In genomic region chr12:51904951-51905471, GRCh38 we compare ENCODE assay signal across 1 cellular context.
TF ChIP-seq lines count a peak whose summit lies in the region.

No MANE protein-coding gene starts in this region.

TF ChIP-seq in K562, 482 proteins besides CTCF, POLR2A, EP300 and RAD21:
- TF ChIP-seq HEY1 (CRISPR knock-in tag; IDR thresholded peaks at IDR 0.05; ENCODE audit: borderline replicate concordance) (no peak), PKNOX1 (IDR thresholded peaks at IDR 0.05) (no peak), ESRRA (IDR thresholded peaks at IDR 0.05; ENCODE audit: borderline replicate concordance, low read depth) (peak; percentile 13; the same call in 1 of the 2 replicates), POLR2B (IDR thresholded peaks at IDR 0.05; ENCODE audit: low read depth, partially characterized antibody) (no peak), ZNF124 (CRISPR knock-in tag; IDR thresholded peaks at IDR 0.05) (no peak), CTCFL (IDR thresholded peaks at IDR 0.05; ENCODE audit: borderline replicate concordance, insufficient read depth, low read depth, low read length, poor library complexity, severe bottlenecking) (no peak), ARID1B (IDR thresholded peaks at IDR 0.05) (no peak; the same call in 1 of the 2 replicates), ZNF512 (tag; IDR thresholded peaks at IDR 0.05) (no peak), HDAC6 (IDR thresholded peaks at IDR 0.05; ENCODE audit: low read depth, low read length) (no peak), MYC (IDR thresholded peaks at IDR 0.05; ENCODE audit: low read depth, low read length) (no peak), MYC (CRISPR knock-in tag; IDR thresholded peaks at IDR 0.05; ENCODE audit: borderline replicate concordance, low read depth) (no peak), ETV1 (tag; conservative IDR thresholded peaks at IDR 0.05; ENCODE audit: low read depth) (0 out of 2 replicates have a peak, but pooled peaks have one; percentile 24), ZNF408 (CRISPR knock-in tag; IDR thresholded peaks at IDR 0.05; ENCODE audit: low read depth) (no peak), ARHGAP35 (IDR thresholded peaks at IDR 0.05; ENCODE audit: partially characterized antibody) (no peak), SMARCA5 (IDR thresholded peaks at IDR 0.05) (no peak), CCAR2 (IDR thresholded peaks at IDR 0.05; ENCODE audit: low read depth, low read length) (no peak), NR2F6 (CRISPR knock-in tag; IDR thresholded peaks at IDR 0.05) (no peak), SRF (CRISPR knock-in tag; IDR thresholded peaks at IDR 0.05) (no peak), HDAC3 (IDR thresholded peaks at IDR 0.05; ENCODE audit: borderline replicate concordance, partially characterized antibody) (no peak), DACH1 (IDR thresholded peaks at IDR 0.05; ENCODE audit: partially characterized antibody) (peak; percentile 68), ZNF449 (CRISPR knock-in tag; IDR thresholded peaks at IDR 0.05) (no peak), ZNF655 (CRISPR knock-in tag; IDR thresholded peaks at IDR 0.05) (no peak), ERF (CRISPR knock-in tag; IDR thresholded peaks at IDR 0.05) (no peak), KLF16 (IDR thresholded peaks at IDR 0.05) (no peak), HNRNPUL1 (IDR thresholded peaks at IDR 0.05; ENCODE audit: low read length) (no peak), SAP30 (IDR thresholded peaks at IDR 0.05; ENCODE audit: borderline replicate concordance, insufficient read depth, low read depth, low read length, poor library complexity, severe bottlenecking) (no peak), CREB1 (IDR thresholded peaks at IDR 0.05) (no peak), CREB1 (CRISPR knock-in tag; IDR thresholded peaks at IDR 0.05) (0 out of 2 replicates have a peak, but pooled peaks have one; percentile 4), MITF (IDR thresholded peaks at IDR 0.05) (no peak), NCOA4 (IDR thresholded peaks at IDR 0.05; ENCODE audit: partially characterized antibody) (no peak), MEIS2 (IDR thresholded peaks at IDR 0.05; ENCODE audit: partially characterized antibody) (peak; percentile 3), ZNF589 (CRISPR knock-in tag; IDR thresholded peaks at IDR 0.05; ENCODE audit: low read depth) (no peak), CEBPB (tag; IDR thresholded peaks at IDR 0.05) (peak; percentile 83), MECOM (CRISPR knock-in tag; IDR thresholded peaks at IDR 0.05) (0 out of 2 replicates have a peak, but pooled peaks have one; percentile 8), PRDM10 (IDR thresholded peaks at IDR 0.05; ENCODE audit: partially characterized antibody) (no peak), ZBTB1 (CRISPR knock-in tag; IDR thresholded peaks at IDR 0.05; ENCODE audit: borderline replicate concordance, low read depth) (no peak), RBM17 (IDR thresholded peaks at IDR 0.05; ENCODE audit: borderline replicate concordance, low read depth, low read length) (no peak), DEAF1 (CRISPR knock-in tag; IDR thresholded peaks at IDR 0.05) (no peak), CEBPG (CRISPR knock-in tag; IDR thresholded peaks at IDR 0.05) (no peak), CEBPG (tag; conservative IDR thresholded peaks at IDR 0.05 in 1 of 2, IDR thresholded peaks at IDR 0.05 in 1 of 2) (peak; percentile 46 to 58; a peak in 3 of 4 replicates), ETS1 (conservative IDR thresholded peaks at IDR 0.05; ENCODE audit: control insufficient read depth, low read depth, low read length) (no peak), MCM3 (IDR thresholded peaks at IDR 0.05) (no peak), TEAD4 (IDR thresholded peaks at IDR 0.05; ENCODE audit: low read length) (peak; percentile 28; the same call in 1 of the 2 replicates), TEAD4 (CRISPR knock-in tag; IDR thresholded peaks at IDR 0.05; ENCODE audit: borderline replicate concordance) (no peak), HINFP (tag; conservative IDR thresholded peaks at IDR 0.05; ENCODE audit: low read depth) (no peak), GATA2 (CRISPR knock-in tag; IDR thresholded peaks at IDR 0.05) (peak; percentile 42; the same call in 1 of the 2 replicates)
